ENCODE assay signal across 19 cellular contexts in genomic region chr13:74217816-74218215, GRCh38.
DNase-seq lines count a peak whose midpoint lies in the region; ATAC-seq and TF ChIP-seq lines count a peak whose summit lies in the region.
"Had no signal": no experiment of that assay in that cellular context is flagged by ENCODE, and none has a peak within 500 bp of the region (broad histone marks: within the 10 kb centered on the region; RNA-seq: fewer than 3 reads in every experiment).

No MANE protein-coding gene starts in this region.

- CTCF ChIA-PET in SK-N-SH (lab: Yijun Ruan, JAX), result no interaction called here

- DNase-seq in SK-N-SH (no peak), amniotic epithelial cell (ENCODE audit: low read depth) (peak; percentile 61), fibroblast of the aortic adventitia (ENCODE audit: low read depth) (peak; percentile 48), NCI-H524 treated with DMSO at 0.1 percent for 48 hours (lab: John Stamatoyannopoulos, UW) (no peak)
- DNase-seq: activated CD4-positive, alpha-beta T cell treated with anti-CD3 and anti-CD28 coated beads, Interleukin-2, amount 10 ng/mL, durations not matched to agents 7 days and 5 days; dermis blood vessel endothelial cell; foreskin keratinocyte; NCI-H1417; NCI-H510A treated with DMSO at 0.1 percent for 48 hours; NK-92 treated with Interleukin-12 subunit alpha and Interleukin-12 subunit beta, amount 100 ng/mL, for 24 hours; Peyer's patch; WERI-Rb-1 had no signal

- POLR2A ChIA-PET in SK-N-SH (lab: Yijun Ruan, JAX), result no interaction called here

- TF ChIP-seq EP300 in SK-N-SH (IDR thresholded peaks at IDR 0.05; ENCODE audit: borderline replicate concordance in 1 of 2, low read depth in 1 of 2, low read length in 1 of 2), result peak in 1 of 2 experiments; percentile 20; a peak in 1 of 4 replicates

- H3K9ac ChIP-seq in SK-N-SH, result no peak overlapping the region
- peak overlapping the region; percentile 15 for H3K9ac ChIP-seq in skeletal muscle satellite cell (ENCODE audit: low read depth, low read length)

- no peaks in the 10 kb centered on the region for H3K9me3 ChIP-seq in SK-N-SH
- H3K9me3 ChIP-seq in skeletal muscle satellite cell (replicated peaks; ENCODE audit: low read length), result no peaks in the 10 kb centered on the region
- H3K9me3 ChIP-seq: breast epithelium, Peyer's patch had no signal

- no peaks in the 10 kb centered on the region for H3K79me2 ChIP-seq in SK-N-SH (ENCODE audit: insufficient read depth)

- no peak overlapping the region for H3K4me2 ChIP-seq in SK-N-SH
- peak overlapping the region; percentile 45 for H3K4me2 ChIP-seq in skeletal muscle satellite cell (ENCODE audit: low read length)

- H3K27ac ChIP-seq in SK-N-SH (ENCODE audit: low read depth in 2 of 2, low read length in 1 of 2), result no peak overlapping the region; a peak in 1 of 4 replicates
- H3K27ac ChIP-seq: 22Rv1, breast epithelium, foreskin keratinocyte, Peyer's patch, WERI-Rb-1 had no signal

- no peak for TF ChIP-seq CTCF in SK-N-SH (IDR thresholded peaks at IDR 0.05)
- TF ChIP-seq CTCF in fibroblast of the aortic adventitia (IDR thresholded peaks at IDR 0.05; ENCODE audit: insufficient read depth, low read length), result no peak

- peak overlapping the region; percentile 17; the same call in 1 of the 2 replicates for H2AFZ ChIP-seq in SK-N-SH (ENCODE audit: low read depth)

- H3K36me3 ChIP-seq in SK-N-SH (replicated peaks in 1 of 2; ENCODE audit: control insufficient read depth in 1 of 2, insufficient read depth in 2 of 2, low read length in 1 of 2) (no peaks in the 10 kb centered on the region), skeletal muscle satellite cell (ENCODE audit: insufficient read depth, low read length) (no peaks in the 10 kb centered on the region)
- H3K36me3 ChIP-seq: breast epithelium, Peyer's patch, WERI-Rb-1 had no signal

- no peaks in the 10 kb centered on the region for H3K4me1 ChIP-seq in SK-N-SH (ENCODE audit: control insufficient read depth in 1 of 2, insufficient read depth in 2 of 2, low read depth in 1 of 2, low read length in 1 of 2)
- H3K4me1 ChIP-seq in skeletal muscle satellite cell (ENCODE audit: control insufficient read depth, insufficient read depth, low read length), result peaks cover 23% of the 10 kb centered on the region
- H3K4me1 ChIP-seq: breast epithelium, foreskin keratinocyte, Peyer's patch had no signal

- H3K9me2 ChIP-seq in SK-N-SH, result no peaks in the 10 kb centered on the region

- no peak for TF ChIP-seq RAD21 in SK-N-SH (IDR thresholded peaks at IDR 0.05; ENCODE audit: low read length)

- H3K4me3 ChIP-seq in SK-N-SH (ENCODE audit: low read depth in 2 of 2, low read length in 1 of 2) (no peak overlapping the region), fibroblast of the aortic adventitia (ENCODE audit: low read depth, low read length) (no peak overlapping the region), skeletal muscle satellite cell (ENCODE audit: low read length) (no peak overlapping the region)
- H3K4me3 ChIP-seq: breast epithelium, lung, Peyer's patch had no signal

- WGBS in SK-N-SH (ENCODE audit: low lambda C conversion rate), result 72% methylated on average over 1 of the region's 1 CpG

- no peaks in the 10 kb centered on the region for H3K27me3 ChIP-seq in SK-N-SH (ENCODE audit: insufficient read depth)
- no peaks in the 10 kb centered on the region for H3K27me3 ChIP-seq in skeletal muscle satellite cell (ENCODE audit: control insufficient read depth, insufficient read depth, low read length)
- H3K27me3 ChIP-seq: breast epithelium, foreskin keratinocyte, Peyer's patch had no signal

- H3F3A ChIP-seq in SK-N-SH (replicated peaks; ENCODE audit: insufficient read depth), result peaks cover 9% of the 10 kb centered on the region

- H4K20me1 ChIP-seq in SK-N-SH (ENCODE audit: insufficient read depth), result no peaks in the 10 kb centered on the region

- no peak for ATAC-seq in SK-N-SH treated with all-trans-retinoic acid at 6 μM for 48 hours
- no peak for ATAC-seq in GM21529 (IDR thresholded peaks at IDR 0.05; ENCODE audit: unreplicated experiment)
- no peak for ATAC-seq in GM18858 (IDR thresholded peaks at IDR 0.05; ENCODE audit: unreplicated experiment)
- ATAC-seq: foreskin keratinocyte had no signal

TF ChIP-seq in SK-N-SH, 30 proteins besides CTCF, POLR2A, EP300 and RAD21 (continues in another document):
- no peak for TF ChIP-seq USF1 (IDR thresholded peaks at IDR 0.05; ENCODE audit: borderline replicate concordance, low read depth)
- TF ChIP-seq SIN3A (IDR thresholded peaks at IDR 0.05; ENCODE audit: borderline replicate concordance, low read depth, low read length), result no peak
- no peak for TF ChIP-seq PBX3 (IDR thresholded peaks at IDR 0.05)
- no peak for TF ChIP-seq SMC3 (IDR thresholded peaks at IDR 0.05; ENCODE audit: low read depth, low read length)
- no peak for TF ChIP-seq IRF3 (IDR thresholded peaks at IDR 0.05; ENCODE audit: low read depth, low read length)
- TF ChIP-seq MAX (IDR thresholded peaks at IDR 0.05; ENCODE audit: low read depth), result no peak
- no peak for TF ChIP-seq YY1 (IDR thresholded peaks at IDR 0.05; ENCODE audit: low read depth)
- TF ChIP-seq EZH2phosphoT487 (IDR thresholded peaks at IDR 0.05; ENCODE audit: borderline replicate concordance, low read depth), result no peak

TF ChIP-seq in SK-N-SH treated with all-trans-retinoic acid at 6 μM for 48 hours, 23 proteins besides CTCF, POLR2A, EP300 and RAD21 (continues in another document):
- TF ChIP-seq TSHZ2 (CRISPR knock-in tag; IDR thresholded peaks at IDR 0.05), result no peak
- TF ChIP-seq ESRRG (CRISPR knock-in tag; IDR thresholded peaks at IDR 0.05), result no peak
- no peak for TF ChIP-seq TOX (CRISPR knock-in tag; IDR thresholded peaks at IDR 0.05; ENCODE audit: borderline replicate concordance)
- TF ChIP-seq CREB5 (CRISPR knock-in tag; IDR thresholded peaks at IDR 0.05; ENCODE audit: low read depth), result no peak
- no peak for TF ChIP-seq CSRNP3 (CRISPR knock-in tag; IDR thresholded peaks at IDR 0.05)
- no peak for TF ChIP-seq GLIS3 (CRISPR knock-in tag; IDR thresholded peaks at IDR 0.05)
- no peak for TF ChIP-seq POU6F1 (CRISPR knock-in tag; IDR thresholded peaks at IDR 0.05; ENCODE audit: borderline replicate concordance, low read depth)
- no peak for TF ChIP-seq ZC3H10 (CRISPR knock-in tag; IDR thresholded peaks at IDR 0.05)
- TF ChIP-seq CSDC2 (CRISPR knock-in tag; IDR thresholded peaks at IDR 0.05), result no peak

Comparison
In these comparisons a context has a peak if more than half of its experiments do, and no peak if none do; other contexts are left out.
1. DNase-seq: peak in amniotic epithelial cell (single experiment) and fibroblast of the aortic adventitia (single experiment); none in SK-N-SH (single experiment) and NCI-H524 treated with DMSO at 0.1 percent for 48 hours (single experiment).